ENCODE assay signal across 9 cellular contexts in the genomic region with DNA sequence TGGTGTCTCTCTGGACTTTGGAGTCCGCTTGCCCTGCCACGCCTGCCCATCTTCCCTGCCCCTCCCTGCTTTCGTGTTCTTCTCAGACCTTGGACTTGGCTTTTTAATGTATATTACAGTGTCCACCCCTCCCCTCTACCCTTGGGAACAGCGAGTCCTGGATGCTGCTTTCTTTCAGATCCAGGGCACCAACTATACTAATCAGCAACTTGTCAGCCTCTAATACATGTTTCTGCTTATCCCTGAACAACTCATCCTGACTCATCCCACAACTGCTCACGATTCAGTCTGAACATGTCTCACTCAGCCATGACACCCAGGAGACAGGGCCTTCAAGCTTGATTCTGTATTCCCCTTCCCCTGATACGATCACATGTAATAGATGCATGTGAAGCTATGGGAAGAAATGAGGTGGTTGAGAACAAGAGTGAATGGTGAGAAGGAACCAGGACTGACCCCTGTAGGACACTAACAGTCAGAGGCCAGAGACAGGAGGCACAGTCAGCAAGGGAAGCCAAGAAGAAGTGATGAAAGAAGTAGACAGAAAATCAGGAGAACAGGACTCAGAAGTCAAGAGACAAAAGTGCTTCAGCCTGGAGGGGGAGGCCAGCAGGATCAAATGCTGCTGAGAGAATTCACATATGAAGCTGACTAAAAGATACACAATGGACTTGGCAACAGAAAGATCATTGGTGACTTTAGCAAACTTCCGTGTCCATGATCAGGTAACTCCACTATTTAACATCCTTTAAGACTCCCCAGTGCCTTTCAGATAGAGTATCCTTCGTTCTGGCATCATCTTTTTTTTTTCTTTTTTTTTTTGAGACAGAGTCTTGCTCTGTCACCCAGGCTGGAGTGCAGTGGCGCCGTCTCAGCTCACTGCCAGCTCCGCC. TPM values are rescaled to one million over a fixed set of nuclear protein-coding genes. Genes with fewer than 3 reads are reported as not detected.
DNase-seq lines count a peak whose midpoint lies in the region; ATAC-seq and TF ChIP-seq lines count a peak whose summit lies in the region.
"Had no signal": no experiment of that assay in that cellular context is flagged by ENCODE, and none has a peak within 500 bp of the region (broad histone marks: within the 10 kb centered on the region; RNA-seq: fewer than 3 reads in every experiment).

No MANE protein-coding gene starts in this region.

- no peak overlapping the region for H3K4me3 Mint-ChIP-seq in neural progenitor cell
- H3K4me3 Mint-ChIP-seq: type B pancreatic cell had no signal

- H3K27me3 ChIP-seq in AG04450 (ENCODE audit: control insufficient read depth, insufficient read depth, low read length) = no peaks in the 10 kb centered on the region
- no peaks in the 10 kb centered on the region for H3K27me3 ChIP-seq in MM.1S (replicated peaks; ENCODE audit: insufficient read depth, low read length)
- no peaks in the 10 kb centered on the region for H3K27me3 ChIP-seq in neural progenitor cell
- H3K27me3 ChIP-seq in A673 (replicated peaks; ENCODE audit: insufficient read depth, low read depth, low read length, poor library complexity) = no peaks in the 10 kb centered on the region
- H3K27me3 ChIP-seq in aorta (ENCODE audit: control insufficient read depth in 1 of 2, insufficient read depth in 2 of 2, low read length in 1 of 2) = no peaks in the 10 kb centered on the region

- intact Hi-C loops in A673 (cut with micrococcal nuclease; ENCODE audit: unreplicated experiment) (loop anchor here (5.0 kb wide), 1 partner anchor 295 kb away; no protein-coding TSS in a partner anchor), aorta (cut with DNase I) (loop anchor here in 1 of 2 donors (10.0 kb wide), 1 partner anchor 82 kb away; no protein-coding TSS in a partner anchor)

- WGBS in aorta, 2 donors = 87 to 88% methylated on average over 11 of the region's 11 CpGs

- ATAC-seq in GM19023 (IDR thresholded peaks at IDR 0.05; ENCODE audit: unreplicated experiment) (peak; percentile 55), aorta (ENCODE audit: low FRiP score) (no peak)

- H3K4me1 ChIP-seq in MM.1S (ENCODE audit: low read length) (peaks cover 5% of the 10 kb centered on the region), neural progenitor cell (peaks cover 9% of the 10 kb centered on the region), A673 (ENCODE audit: insufficient read depth, low read length, poor library complexity, severe bottlenecking) (no peaks in the 10 kb centered on the region), aorta (ENCODE audit: control insufficient read depth in 1 of 2, insufficient read depth in 2 of 2, low read length in 2 of 2) (no peaks in the 10 kb centered on the region)

- no peaks in the 10 kb centered on the region for H3K36me3 Mint-ChIP-seq in neural progenitor cell
- H3K36me3 Mint-ChIP-seq: type B pancreatic cell had no signal

- CTCF ChIA-PET in AG04450 (lab: Charles Lee) = interaction anchor here (0.6 to 4.3 kb wide), 10 partner anchors 8 to 195 kb away, joined by 3 to 50 read pairs (median 5); no protein-coding TSS in a partner anchor
- CTCF ChIA-PET in A673 (lab: Charles Lee) = no interaction called here

- no peaks in the 10 kb centered on the region for H3K9me2 ChIP-seq in MM.1S (replicated peaks; ENCODE audit: insufficient read depth, low read length)

- H3K27me3 Mint-ChIP-seq in neural progenitor cell (ENCODE audit: insufficient read depth, low read depth) = peaks cover 10% of the 10 kb centered on the region
- H3K27me3 Mint-ChIP-seq: type B pancreatic cell had no signal

- TF ChIP-seq CTCF in AG04450 (IDR thresholded peaks at IDR 0.05; ENCODE audit: low read depth, low read length) (0 out of 2 replicates have a peak, but pooled peaks have one; percentile 18), fibroblast of villous mesenchyme (IDR thresholded peaks at IDR 0.05; ENCODE audit: insufficient read depth, low read depth, low read length) (peak; percentile 19), MM.1S (IDR thresholded peaks at IDR 0.05; ENCODE audit: low read length) (no peak), neural progenitor cell (IDR thresholded peaks at IDR 0.05) (no peak), A673 (conservative IDR thresholded peaks at IDR 0.05; ENCODE audit: low read depth, low read length) (no peak)

- H3K4me3 ChIP-seq in AG04450 (ENCODE audit: low read depth, low read length) (no peak overlapping the region), fibroblast of villous mesenchyme (ENCODE audit: low read depth, low read length) (no peak overlapping the region), MM.1S (ENCODE audit: low read length) (no peak overlapping the region), neural progenitor cell (no peak overlapping the region), A673 (ENCODE audit: low read depth, low read length, poor library complexity, severe bottlenecking) (no peak overlapping the region), aorta (ENCODE audit: low read length in 2 of 2) (no peak overlapping the region)

- H4K20me1 ChIP-seq in MM.1S (ENCODE audit: insufficient read depth, low read length) (no peaks in the 10 kb centered on the region), neural progenitor cell (ENCODE audit: low read depth) (no peaks in the 10 kb centered on the region)

- H3K9ac ChIP-seq in MM.1S (ENCODE audit: low read length) = no peak overlapping the region
- H3K9ac ChIP-seq in neural progenitor cell = no peak overlapping the region

- H3K9me3 ChIP-seq in AG04450 (ENCODE audit: control insufficient read depth, insufficient read depth, low read length) (no peaks in the 10 kb centered on the region), MM.1S (replicated peaks; ENCODE audit: insufficient read depth, low read length) (no peaks in the 10 kb centered on the region), neural progenitor cell (ENCODE audit: low read depth) (no peaks in the 10 kb centered on the region), A673 (ENCODE audit: low read depth, low read length, poor library complexity, severe bottlenecking) (no peaks in the 10 kb centered on the region), aorta (ENCODE audit: control insufficient read depth, low read length) (no peaks in the 10 kb centered on the region)

- H3F3A ChIP-seq in MM.1S (ENCODE audit: insufficient read depth, low read length) (peaks cover 2% of the 10 kb centered on the region; the same call in 1 of the 2 replicates), neural progenitor cell (ENCODE audit: low read depth) (no peaks in the 10 kb centered on the region)

- H2AFZ ChIP-seq in MM.1S (ENCODE audit: low read length) (no peak overlapping the region), neural progenitor cell (replicated peaks) (no peak overlapping the region)

- no peak overlapping the region for H3K27ac Mint-ChIP-seq in neural progenitor cell
- H3K27ac Mint-ChIP-seq: type B pancreatic cell had no signal

- no TSS peak for BruUV-seq in A673 (replicated peaks; lab: Mats Ljungman, UMichigan)

- DNase-seq in AG04450 (ENCODE audit: low read depth, low spot score) (no peak), RKO (ENCODE audit: low spot score) (peak; percentile 94), fibroblast of villous mesenchyme (ENCODE audit: low read depth) (peak; percentile 77), MM.1S (no peak), neural progenitor cell (ENCODE audit: low spot score) (no peak), A673 (ENCODE audit: low spot score) (no peak), aorta (no peak)

- POLR2A ChIA-PET in AG04450 (lab: Yijun Ruan, JAX) = interaction anchor here (1.0 kb wide), 1 partner anchor 10 kb away, joined by 3 read pairs; no protein-coding TSS in a partner anchor
- POLR2A ChIA-PET in A673 (lab: Charles Lee; ENCODE audit: low non-redundant PET) = no interaction called here

- H3K27ac ChIP-seq in AG04450 (ENCODE audit: low read depth, low read length) (peak overlapping the region; percentile 68), MM.1S (ENCODE audit: low read length) (no peak overlapping the region), neural progenitor cell (no peak overlapping the region), A673 (ENCODE audit: low read depth, low read length, poor library complexity, severe bottlenecking) (no peak overlapping the region), aorta (ENCODE audit: low read depth in 1 of 2, low read length in 2 of 2) (no peak overlapping the region)

- H3K36me3 ChIP-seq in MM.1S (replicated peaks; ENCODE audit: insufficient read depth, low read length) (no peaks in the 10 kb centered on the region), neural progenitor cell (no peaks in the 10 kb centered on the region), A673 (ENCODE audit: insufficient read depth, low read length, poor library complexity, severe bottlenecking) (no peaks in the 10 kb centered on the region), aorta (ENCODE audit: control insufficient read depth in 1 of 2, insufficient read depth in 2 of 2, low read length in 1 of 2) (no peaks in the 10 kb centered on the region)

- H3K79me2 ChIP-seq in MM.1S (ENCODE audit: low read length) = no peaks in the 10 kb centered on the region
- H3K79me2 ChIP-seq in neural progenitor cell (ENCODE audit: low read depth) = no peaks in the 10 kb centered on the region

- no peaks in the 10 kb centered on the region for H3K9me3 Mint-ChIP-seq in neural progenitor cell
- H3K9me3 Mint-ChIP-seq: type B pancreatic cell had no signal

- no peak overlapping the region for H3K4me2 ChIP-seq in MM.1S (ENCODE audit: low read depth, low read length)
- H3K4me2 ChIP-seq in neural progenitor cell = no peak overlapping the region

- H3K4me1 Mint-ChIP-seq in neural progenitor cell = peaks cover 5% of the 10 kb centered on the region

RNA-seq across cellular contexts. Expression of gene BCL2L10, which starts 35.4 kb away (rescaled TPM):
- polyA plus RNA-seq in AG04450 (2011; rRNA removed) = 0.11 and 0.15 TPM in 2 replicates
- not detected in 2 replicates for polyA minus RNA-seq in AG04450 (2011; rRNA and poly(A)+ RNA removed)
- total RNA-seq in fibroblast of villous mesenchyme = 0.64 and 3.5 TPM in 2 replicates
- total RNA-seq in neural progenitor cell (ENCODE audit: low replicate concordance) = 0.22 and 0.31 TPM in 2 replicates
- 0.24 TPM in 1 of 2 replicates, not detected in the other for total RNA-seq in A673 (2021)
- total RNA-seq in aorta = not detected
- not detected for polyA plus RNA-seq in aorta

RNA-seq across cellular contexts. Expression of gene MAPK6, which starts 58.1 kb away (rescaled TPM):
- 55.7 and 74.3 TPM in 2 replicates for polyA plus RNA-seq in AG04450 (2011; rRNA removed)
- 49.4 and 66.3 TPM in 2 replicates for polyA minus RNA-seq in AG04450 (2011; rRNA and poly(A)+ RNA removed)
- 108 and 135 TPM in 2 replicates for total RNA-seq in fibroblast of villous mesenchyme
- total RNA-seq in neural progenitor cell (ENCODE audit: low replicate concordance) = 90.8 and 128 TPM in 2 replicates
- 50.9 and 56.4 TPM in 2 replicates for total RNA-seq in A673 (2021)
- total RNA-seq in aorta = 10 to 100 TPM; 23.4 to 27.1 TPM
- 10 to 100 TPM in 1 of 2 donors, 1 to 10 TPM in 1; 5.6 to 10.4 TPM for polyA plus RNA-seq in aorta

Comparison
In these comparisons a context has a peak if more than half of its experiments do, and no peak if none do; other contexts are left out.
1. DNase-seq: peak in RKO (single experiment) and fibroblast of villous mesenchyme (single experiment); none in AG04450 (single experiment), MM.1S (single experiment), neural progenitor cell (single experiment), A673 (single experiment) and aorta (0 of 2).
2. CTCF ChIP-seq: peak in AG04450 (single experiment) and fibroblast of villous mesenchyme (single experiment); none in MM.1S (single experiment), neural progenitor cell (single experiment) and A673 (single experiment).